14 cellular contexts compared by ENCODE assay signal in the genomic region with DNA sequence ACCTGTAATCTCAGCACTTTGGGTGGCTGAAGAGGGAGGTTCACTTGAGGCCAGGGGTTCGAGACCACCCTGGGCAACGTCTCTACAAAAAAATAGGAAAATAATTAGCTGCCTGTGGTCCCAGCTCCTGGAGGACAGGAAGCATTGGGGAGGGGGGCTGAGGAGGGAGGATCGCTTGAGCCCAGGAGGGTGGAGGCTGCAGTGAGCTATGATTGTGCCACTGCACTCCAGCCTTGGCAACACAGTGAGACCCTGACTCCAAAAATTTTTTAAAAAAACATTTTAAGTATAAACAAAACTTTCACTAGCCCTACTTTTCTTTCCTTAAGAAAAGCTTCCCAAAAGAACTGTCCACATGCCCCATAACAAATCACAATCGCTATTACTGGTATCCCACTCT. TPM values are rescaled to one million over a fixed set of nuclear protein-coding genes. Genes with fewer than 3 reads are reported as not detected.
DNase-seq lines count a peak whose midpoint lies in the region; ATAC-seq, FAIRE-seq and TF ChIP-seq lines count a peak whose summit lies in the region.
"Had no signal": no experiment of that assay in that cellular context is flagged by ENCODE, and none has a peak within 500 bp of the region (broad histone marks: within the 10 kb centered on the region; RNA-seq: fewer than 3 reads in every experiment).

No MANE protein-coding gene starts in this region.

- H2BK15ac ChIP-seq in H1 (ENCODE audit: low read length): no peak overlapping the region

- H3K27ac ChIP-seq in PC-9 (no peak overlapping the region), H1 (ENCODE audit: low read depth, low read length) (no peak overlapping the region), substantia nigra (ENCODE audit: low read depth, low read length, poor library complexity, severe bottlenecking) (no peak overlapping the region)
- H3K27ac ChIP-seq: coronary artery had no signal

- H3K4me1 ChIP-seq in PC-9 (replicated peaks; ENCODE audit: insufficient read depth) (peaks cover 18% of the 10 kb centered on the region), H1 (replicated peaks in 1 of 4; ENCODE audit: control insufficient read depth in 3 of 4, insufficient read depth in 4 of 4, low read length in 3 of 4) (peaks cover 0 to 5% (median 1%) of the 10 kb centered on the region in 4 experiments; a peak in 3 of 7 replicates)

- no peaks in the 10 kb centered on the region; the same call in 1 of the 2 replicates for H3K23me2 ChIP-seq in H1 (ENCODE audit: low read depth, low read length)

- H3K9me3 ChIP-seq in PC-9 (ENCODE audit: insufficient read depth, low read depth) (no peaks in the 10 kb centered on the region; the same call in 1 of the 2 replicates), H1 (ENCODE audit: insufficient read depth in 2 of 2, low read depth in 1 of 2, low read length in 1 of 2) (no peaks in the 10 kb centered on the region; a peak in 2 of 4 replicates)
- H3K9me3 ChIP-seq: right atrium auricular region, stomach had no signal

- H2BK5ac ChIP-seq in H1 (ENCODE audit: low read depth, low read length): no peak overlapping the region

- H2BK20ac ChIP-seq in H1 (ENCODE audit: low read length): no peak overlapping the region

- intact Hi-C loops in activated naive CD4-positive, alpha-beta T cell treated with anti-CD3 and anti-CD28 coated beads for 36 hours (cut with micrococcal nuclease): loop anchor here (5.0 to 10.0 kb wide), 3 partner anchors 618 to 934 kb away; a partner anchor contains a TSS
- intact Hi-C loops in PC-9 (cut with micrococcal nuclease; ENCODE audit: unreplicated experiment): loop anchor here (5.0 kb wide), 1 partner anchor 458 kb away; a partner anchor contains a TSS

- H3K4me3 Mint-ChIP-seq in activated naive CD4-positive, alpha-beta T cell treated with anti-CD3 and anti-CD28 coated beads, Interleukin-2, amount 50 U/mL, for 24 hours: peak overlapping the region; percentile 75
- H3K4me3 Mint-ChIP-seq in activated naive CD4-positive, alpha-beta T cell treated with anti-CD3 and anti-CD28 coated beads for 36 hours: no peak overlapping the region
- H3K4me3 Mint-ChIP-seq in stimulated activated effector memory CD8-positive, alpha-beta T cell treated with anti-CD3 and anti-CD28 coated beads, Interleukin-12 subunit alpha, Interleukin-12 subunit beta, amount 100 ng/mL, for 72 hours: peak overlapping the region; percentile 88

- peaks cover 5% of the 10 kb centered on the region; the same call in 1 of the 2 replicates for H3F3A ChIP-seq in PC-9 (ENCODE audit: insufficient read depth, low read depth)

- H3K27me3 Mint-ChIP-seq in activated naive CD4-positive, alpha-beta T cell treated with anti-CD3 and anti-CD28 coated beads, Interleukin-2, amount 50 U/mL, for 24 hours: no peaks in the 10 kb centered on the region
- H3K27me3 Mint-ChIP-seq in activated naive CD4-positive, alpha-beta T cell treated with anti-CD3 and anti-CD28 coated beads for 36 hours (ENCODE audit: low read depth): no peaks in the 10 kb centered on the region

- no peaks in the 10 kb centered on the region for H3K9me3 Mint-ChIP-seq in activated naive CD4-positive, alpha-beta T cell treated with anti-CD3 and anti-CD28 coated beads, Interleukin-2, amount 50 U/mL, for 24 hours
- peaks cover 5% of the 10 kb centered on the region for H3K9me3 Mint-ChIP-seq in activated naive CD4-positive, alpha-beta T cell treated with anti-CD3 and anti-CD28 coated beads for 36 hours
- no peaks in the 10 kb centered on the region for H3K9me3 Mint-ChIP-seq in stimulated activated effector memory CD8-positive, alpha-beta T cell treated with anti-CD3 and anti-CD28 coated beads, Interleukin-12 subunit alpha, Interleukin-12 subunit beta, amount 100 ng/mL, for 72 hours

- H3K4ac ChIP-seq in H1 (replicated peaks; ENCODE audit: insufficient read length, low read depth, low read length): no peak overlapping the region

- no peak for ATAC-seq in stimulated activated effector memory CD8-positive, alpha-beta T cell treated with anti-CD3 and anti-CD28 coated beads, Interleukin-12 subunit alpha, Interleukin-12 subunit beta, amount 100 ng/mL, for 72 hours

- H4K20me1 ChIP-seq in PC-9 (ENCODE audit: insufficient read depth) (no peaks in the 10 kb centered on the region), H1 (replicated peaks in 1 of 2; ENCODE audit: control insufficient read depth in 1 of 2, insufficient read depth in 2 of 2, low read length in 2 of 2) (peaks cover 0 to 1% of the 10 kb centered on the region in 2 experiments)

- BruUV-seq in PC-9 (replicated peaks; lab: Mats Ljungman, UMichigan): no TSS peak

- H3K4me2 ChIP-seq in PC-9 (peak overlapping the region; percentile 97; the same call in 1 of the 2 replicates), H1 (ENCODE audit: insufficient read depth in 1 of 2, low read depth in 2 of 2, low read length in 2 of 2) (peak overlapping the region; percentile 78 to 88; a peak in 3 of 4 replicates)

- H2BK120ac ChIP-seq in H1 (replicated peaks; ENCODE audit: low read depth, low read length): no peak overlapping the region

- no peak for TF ChIP-seq POLR2A in H1 (IDR thresholded peaks at IDR 0.05; ENCODE audit: control extremely low read depth in 1 of 2, low read depth in 2 of 2, low read length in 2 of 2)

- no peak overlapping the region for H2AK5ac ChIP-seq in H1 (ENCODE audit: low read depth, low read length)

- no peak for DNase-seq in activated naive CD4-positive, alpha-beta T cell treated with anti-CD3 and anti-CD28 coated beads for 36 hours
- no peak for DNase-seq in PC-9
- no peak for DNase-seq in H1 (ENCODE audit: low read depth in 1 of 2, low spot score in 2 of 2)
- DNase-seq in stimulated activated effector memory CD8-positive, alpha-beta T cell treated with anti-CD3 and anti-CD28 coated beads, Interleukin-12 subunit alpha, Interleukin-12 subunit beta, amount 100 ng/mL, for 72 hours (ENCODE audit: low spot score in 2 of 2): no peak
- no peak for DNase-seq in activated effector memory CD4-positive, alpha-beta T cell treated with Interleukin-2 at 50 U/mL for 16 hours
- DNase-seq in NCI-H1930 (lab: John Stamatoyannopoulos, UW): no peak
- DNase-seq in substantia nigra (lab: John Stamatoyannopoulos, UW): no peak
- DNase-seq: OCI-M1; stimulated activated CD4-positive, alpha-beta T cell treated with anti-CD3 and anti-CD28 coated beads, Interleukin-4, amount 100 ng/mL, for 24 hours; stomach had no signal

- no peak overlapping the region for H3K23ac ChIP-seq in H1 (ENCODE audit: insufficient read length)

- H3K14ac ChIP-seq in H1 (ENCODE audit: insufficient read length): no peak overlapping the region

- CTCF ChIA-PET in activated naive CD4-positive, alpha-beta T cell treated with anti-CD3 and anti-CD28 coated beads for 36 hours (lab: Charles Lee): interaction anchor here (0.7 to 2.7 kb wide), 3 partner anchors 10 to 456 kb away, joined by 3 to 22 read pairs (median 3); no protein-coding TSS in a partner anchor
- CTCF ChIA-PET in PC-9 (lab: Charles Lee) (interaction anchor here (0.6 to 1.0 kb wide), 5 partner anchors 11 to 680 kb away, joined by 3 to 14 read pairs (median 5); no protein-coding TSS in a partner anchor), H1 (lab: Charles Lee; ENCODE audit: partially characterized antibody) (interaction anchor here (0.7 to 3.1 kb wide), 6 partner anchors 8 to 274 kb away, joined by 3 to 13 read pairs (median 4); no protein-coding TSS in a partner anchor)

- H3K36me3 ChIP-seq in PC-9 (ENCODE audit: low read depth): no peaks in the 10 kb centered on the region
- H3K36me3 ChIP-seq in H1 (ENCODE audit: control insufficient read depth in 2 of 4, insufficient read depth in 4 of 4, low read length in 3 of 4): peaks cover 2 to 6% (median 5%) of the 10 kb centered on the region in 4 experiments; a peak in 3 of 8 replicates
- H3K36me3 ChIP-seq: right atrium auricular region had no signal

- peaks cover 42% of the 10 kb centered on the region for H3K4me1 Mint-ChIP-seq in activated naive CD4-positive, alpha-beta T cell treated with anti-CD3 and anti-CD28 coated beads, Interleukin-2, amount 50 U/mL, for 24 hours
- H3K4me1 Mint-ChIP-seq in activated naive CD4-positive, alpha-beta T cell treated with anti-CD3 and anti-CD28 coated beads for 36 hours (ENCODE audit: low read depth): peaks cover 32% of the 10 kb centered on the region
- H3K4me1 Mint-ChIP-seq in stimulated activated effector memory CD8-positive, alpha-beta T cell treated with anti-CD3 and anti-CD28 coated beads, Interleukin-12 subunit alpha, Interleukin-12 subunit beta, amount 100 ng/mL, for 72 hours: peaks cover 28% of the 10 kb centered on the region

- H2AFZ ChIP-seq in PC-9 (no peak overlapping the region), H1 (ENCODE audit: low read length) (no peak overlapping the region)

- no peak overlapping the region for H3K9ac ChIP-seq in H1 (replicated peaks in 1 of 4; ENCODE audit: extremely low read depth in 1 of 4, low read depth in 3 of 4, low read length in 3 of 4)

- H3K9me2 ChIP-seq in PC-9 (ENCODE audit: insufficient read depth): no peaks in the 10 kb centered on the region; the same call in 1 of the 2 replicates

- no peak overlapping the region for H3K56ac ChIP-seq in H1 (replicated peaks; ENCODE audit: insufficient read length, low read depth, low read length)

- no peak for FAIRE-seq in H1 (lab: Jason Lieb, UNC)
- FAIRE-seq: GM19239 had no signal

- TF ChIP-seq EP300 in H1 (IDR thresholded peaks at IDR 0.05; ENCODE audit: borderline replicate concordance in 1 of 2, low read depth in 2 of 2, low read length in 2 of 2): no peak

- H3K79me2 ChIP-seq in PC-9 (ENCODE audit: low read depth) (peaks cover 57% of the 10 kb centered on the region), H1 (ENCODE audit: control insufficient read depth in 1 of 2, insufficient read depth in 2 of 2, low read length in 2 of 2) (peaks cover 3 to 72% of the 10 kb centered on the region in 2 experiments; a peak in 3 of 4 replicates)

- no peak for TF ChIP-seq RAD21 in H1 (IDR thresholded peaks at IDR 0.05 in 1 of 2, conservative IDR thresholded peaks at IDR 0.05 in 1 of 2; ENCODE audit: low read depth in 2 of 2, low read length in 2 of 2)

- H4K5ac ChIP-seq in H1 (ENCODE audit: insufficient read length, low read depth, low read length): no peak overlapping the region

- no peak overlapping the region for H4K91ac ChIP-seq in H1 (replicated peaks; ENCODE audit: insufficient read length, low read length)

- POLR2A ChIA-PET in PC-9 (lab: Charles Lee; ENCODE audit: unreplicated experiment): no interaction called here
- POLR2A ChIA-PET in H1 (lab: Charles Lee; ENCODE audit: partially characterized antibody): no interaction called here

- no peak overlapping the region for H3K18ac ChIP-seq in H1 (ENCODE audit: extremely low read depth, low read length)

- no peaks in the 10 kb centered on the region for H3K27me3 ChIP-seq in PC-9 (ENCODE audit: insufficient read depth, low read depth)
- H3K27me3 ChIP-seq in H1 (replicated peaks in 1 of 4; ENCODE audit: control insufficient read depth in 3 of 4, extremely low read depth in 1 of 4, insufficient read depth in 3 of 4, low read length in 3 of 4): no peaks in the 10 kb centered on the region
- H3K27me3 ChIP-seq: right atrium auricular region, stomach had no signal

- 85% methylated on average over 4 of the region's 4 CpGs; no CpG with 5 or more reads in 1 of the 2 experiments for WGBS in H1 (ENCODE audit: extremely low coverage in 1 of 2, insufficient coverage in 1 of 2, insufficient read length in 1 of 2, insufficient replicate concordance in 2 of 2, low coverage in 1 of 2, low lambda C conversion rate in 2 of 2, missing lambda C conversion rate in 1 of 2), 2 experiments

- H3K79me1 ChIP-seq in H1 (ENCODE audit: low read depth, low read length): no peaks in the 10 kb centered on the region; the same call in 1 of the 2 replicates

- H3K4me3 ChIP-seq in PC-9 (peak overlapping the region; percentile 85; the same call in 1 of the 2 replicates), H1 (ENCODE audit: extremely low read depth in 1 of 4, insufficient read depth in 2 of 4, low read depth in 3 of 4, low read length in 4 of 4) (peak overlapping the region; percentile 11 to 91 (median 84); a peak in 5 of 8 replicates)

- no peak overlapping the region for H3K27ac Mint-ChIP-seq in activated naive CD4-positive, alpha-beta T cell treated with anti-CD3 and anti-CD28 coated beads, Interleukin-2, amount 50 U/mL, for 24 hours
- H3K27ac Mint-ChIP-seq in activated naive CD4-positive, alpha-beta T cell treated with anti-CD3 and anti-CD28 coated beads for 36 hours: no peak overlapping the region
- H3K27ac Mint-ChIP-seq in stimulated activated effector memory CD8-positive, alpha-beta T cell treated with anti-CD3 and anti-CD28 coated beads, Interleukin-12 subunit alpha, Interleukin-12 subunit beta, amount 100 ng/mL, for 72 hours: no peak overlapping the region

- peaks cover 8% of the 10 kb centered on the region for H3K36me3 Mint-ChIP-seq in activated naive CD4-positive, alpha-beta T cell treated with anti-CD3 and anti-CD28 coated beads, Interleukin-2, amount 50 U/mL, for 24 hours
- H3K36me3 Mint-ChIP-seq in activated naive CD4-positive, alpha-beta T cell treated with anti-CD3 and anti-CD28 coated beads for 36 hours (ENCODE audit: low read depth): peaks cover 15% of the 10 kb centered on the region
- H3K36me3 Mint-ChIP-seq in stimulated activated effector memory CD8-positive, alpha-beta T cell treated with anti-CD3 and anti-CD28 coated beads, Interleukin-12 subunit alpha, Interleukin-12 subunit beta, amount 100 ng/mL, for 72 hours: peaks cover 30% of the 10 kb centered on the region

- no peak overlapping the region for H2BK12ac ChIP-seq in H1 (ENCODE audit: low read depth, low read length)

- TF ChIP-seq CTCF in PC-9 (conservative IDR thresholded peaks at IDR 0.05) (no peak), H1 (IDR thresholded peaks at IDR 0.05; ENCODE audit: control extremely low read depth in 1 of 3, insufficient read depth in 1 of 3, low read depth in 1 of 3, low read length in 3 of 3) (no peak)

- H4K8ac ChIP-seq in H1 (ENCODE audit: extremely low read depth, insufficient read depth, low read length): no peak overlapping the region

RNA-seq across cellular contexts. Expression of a gene that starts 1.6 kb away (rescaled TPM):
- total RNA-seq in activated naive CD4-positive, alpha-beta T cell treated with anti-CD3 and anti-CD28 coated beads for 36 hours: 10 to 100 TPM; 13.5 to 14.3 TPM
- total RNA-seq in PC-9 (2021): 15.5 and 18.6 TPM in 2 replicates
- 28.6 and 29.7 TPM in 2 replicates for total RNA-seq in H1 (2021; fragmentation: NEBNext Ultra II Directional; extraction: Animal tissue kit (Norgen Biotek cat#: 25700))
- 12.2 and 12.9 TPM in 2 replicates for polyA plus RNA-seq in H1 (2011; rRNA removed)
- polyA plus RNA-seq in H1 (2011; cell fraction: cytosol; rRNA removed): 14.5 TPM
- polyA plus RNA-seq in H1 (2011; cell fraction: nucleus; rRNA removed): 14.6 TPM
- polyA plus RNA-seq in H1 (2012, experiment 1 of 2): 20.3 to 27.4 TPM (median 23.4 TPM) in 4 replicates
- 4.7 TPM for polyA plus RNA-seq in H1 (2012, experiment 2 of 2)
- 13.8 TPM for polyA plus RNA-seq in H1 (2013, experiment 1 of 2)
- 13.3 TPM for polyA plus RNA-seq in H1 (2013, experiment 2 of 2)
- 11.4 and 15.5 TPM in 2 replicates for polyA minus RNA-seq in H1 (2011; rRNA and poly(A)+ RNA removed)
- polyA minus RNA-seq in H1 (2011; cell fraction: cytosol; rRNA and poly(A)+ RNA removed): 10.1 TPM
- 19.9 TPM for polyA minus RNA-seq in H1 (2011; cell fraction: nucleus; rRNA and poly(A)+ RNA removed)

RNA-seq across cellular contexts. Expression of a gene that starts 1.7 kb away (rescaled TPM):
- 10 to 100 TPM; 11.7 to 13.7 TPM for total RNA-seq in activated naive CD4-positive, alpha-beta T cell treated with anti-CD3 and anti-CD28 coated beads for 36 hours
- total RNA-seq in PC-9 (2021): 15.4 and 18.5 TPM in 2 replicates
- 19.7 and 20.3 TPM in 2 replicates for total RNA-seq in H1 (2021; fragmentation: NEBNext Ultra II Directional; extraction: Animal tissue kit (Norgen Biotek cat#: 25700))
- 22.5 and 28.9 TPM in 2 replicates for polyA plus RNA-seq in H1 (2011; rRNA removed)
- polyA plus RNA-seq in H1 (2011; cell fraction: cytosol; rRNA removed): 27.4 TPM
- 11.4 TPM for polyA plus RNA-seq in H1 (2011; cell fraction: nucleus; rRNA removed)
- 15.5 to 22.3 TPM (median 21.3 TPM) in 4 replicates for polyA plus RNA-seq in H1 (2012, experiment 1 of 2)
- 10.7 TPM for polyA plus RNA-seq in H1 (2012, experiment 2 of 2)
- polyA plus RNA-seq in H1 (2013, experiment 1 of 2): 10.4 TPM
- polyA plus RNA-seq in H1 (2013, experiment 2 of 2): 9.7 TPM
- 18.0 TPM in 2 replicates for polyA minus RNA-seq in H1 (2011; rRNA and poly(A)+ RNA removed)
- polyA minus RNA-seq in H1 (2011; cell fraction: cytosol; rRNA and poly(A)+ RNA removed): 8.8 TPM
- 21.5 TPM for polyA minus RNA-seq in H1 (2011; cell fraction: nucleus; rRNA and poly(A)+ RNA removed)
